10 cellular contexts compared by ENCODE assay signal in the genomic region with DNA sequence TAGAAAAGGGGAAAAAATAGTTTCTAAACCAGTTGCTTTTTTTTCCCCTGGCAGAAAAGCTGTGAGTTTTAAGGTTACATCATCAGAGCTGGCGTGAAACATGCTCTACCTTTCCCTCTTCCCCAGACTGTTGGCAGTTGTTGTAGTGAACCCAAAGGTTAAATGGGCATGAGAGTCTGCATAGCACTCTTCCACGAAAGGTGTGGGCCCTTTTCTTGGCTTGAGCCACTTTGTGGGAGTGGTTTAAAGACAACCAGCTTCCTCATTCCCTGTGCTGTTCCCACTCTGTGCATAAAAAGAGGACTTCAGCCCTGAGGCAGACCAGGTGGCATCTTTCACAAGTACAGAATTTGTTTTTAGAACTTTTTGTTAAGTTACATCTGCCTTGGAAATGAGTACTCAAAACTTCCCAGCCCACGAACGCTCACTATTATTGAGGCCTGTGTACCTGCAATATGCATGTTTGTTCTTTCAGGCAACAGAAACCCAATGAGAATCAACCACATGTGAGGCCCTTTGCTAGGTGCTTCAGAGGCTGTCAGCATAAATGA.
A peak's percentile ranks its signal among the peaks of the same experiment; 100 is the strongest.
DNase-seq lines count a peak whose midpoint lies in the region; ATAC-seq and TF ChIP-seq lines count a peak whose summit lies in the region.
"Had no signal": no experiment of that assay in that cellular context is flagged by ENCODE, and none has a peak within 500 bp of the region (broad histone marks: within the 10 kb centered on the region; RNA-seq: fewer than 3 reads in every experiment).

No MANE protein-coding gene starts in this region.

- H3K36me3 Mint-ChIP-seq in activated T-helper 2 cell treated with anti-CD3 and anti-CD28 coated beads, Interferon-gamma antibody, Interleukin-2, Interleukin-4, amounts not matched to agents 10 μg/mL and 5 μg/mL and 100 μg/mL, durations not matched to agents 14 hours and 24 hours and 36 hours (ENCODE audit: low read depth): peaks cover 6% of the 10 kb centered on the region

- peak; percentile 3 for DNase-seq in stimulated activated CD4-positive, alpha-beta T cell treated with anti-CD3 and anti-CD28 coated beads, Interleukin-4, amount 100 ng/mL, for 24 hours
- no peak for DNase-seq in stimulated activated CD4-positive, alpha-beta T cell treated with anti-CD3 and anti-CD28 coated beads, Interleukin-4, amount 100 ng/mL, for 4 hours
- DNase-seq in activated T-helper 2 cell treated with anti-CD3 and anti-CD28 coated beads, Interferon-gamma antibody, Interleukin-2, Interleukin-4, amounts not matched to agents 10 μg/mL and 5 μg/mL and 100 μg/mL, durations not matched to agents 14 hours and 24 hours and 36 hours (ENCODE audit: low spot score): no peak
- DNase-seq in left lung (peak in 1 of 2 donors; percentile 66), NK-92 (lab: John Stamatoyannopoulos, UW; ENCODE audit: unreplicated experiment) (no peak), GF-D8 (lab: John Stamatoyannopoulos, UW) (no peak), RPMI8226 (no peak)
- DNase-seq: stimulated activated CD4-positive, alpha-beta T cell treated with anti-CD3 and anti-CD28 coated beads, Interleukin-2, amount 100 ng/mL, for 48 hours had no signal

- peaks cover 29% of the 10 kb centered on the region for H3K4me1 Mint-ChIP-seq in activated T-helper 2 cell treated with anti-CD3 and anti-CD28 coated beads, Interferon-gamma antibody, Interleukin-2, Interleukin-4, amounts not matched to agents 10 μg/mL and 5 μg/mL and 100 μg/mL, durations not matched to agents 14 hours and 24 hours and 36 hours (ENCODE audit: low read depth)

- intact Hi-C loops in activated T-helper 2 cell treated with anti-CD3 and anti-CD28 coated beads, Interferon-gamma antibody, Interleukin-2, Interleukin-4, amounts not matched to agents 10 μg/mL and 5 μg/mL and 100 μg/mL, durations not matched to agents 14 hours and 24 hours and 36 hours (cut with micrococcal nuclease): no loop called here
- intact Hi-C loops in left lung (cut with DNase I): no loop called here

- H3K4me3 ChIP-seq in left lung: no peak overlapping the region

- H3K27ac ChIP-seq in left lung: peak overlapping the region in 1 of 2 donors; percentile 6
- H3K27ac ChIP-seq: VCaP had no signal

- no peaks in the 10 kb centered on the region for H3K9me3 ChIP-seq in left lung

- H3K27me3 Mint-ChIP-seq in activated T-helper 2 cell treated with anti-CD3 and anti-CD28 coated beads, Interferon-gamma antibody, Interleukin-2, Interleukin-4, amounts not matched to agents 10 μg/mL and 5 μg/mL and 100 μg/mL, durations not matched to agents 14 hours and 24 hours and 36 hours (ENCODE audit: low read depth): no peaks in the 10 kb centered on the region

- H3K27ac Mint-ChIP-seq in activated T-helper 2 cell treated with anti-CD3 and anti-CD28 coated beads, Interferon-gamma antibody, Interleukin-2, Interleukin-4, amounts not matched to agents 10 μg/mL and 5 μg/mL and 100 μg/mL, durations not matched to agents 14 hours and 24 hours and 36 hours: peak overlapping the region; percentile 10

- no peaks in the 10 kb centered on the region for H3K9me3 Mint-ChIP-seq in activated T-helper 2 cell treated with anti-CD3 and anti-CD28 coated beads, Interferon-gamma antibody, Interleukin-2, Interleukin-4, amounts not matched to agents 10 μg/mL and 5 μg/mL and 100 μg/mL, durations not matched to agents 14 hours and 24 hours and 36 hours

- no peak for TF ChIP-seq CTCF in left lung (IDR thresholded peaks at IDR 0.05)

- no peak overlapping the region for H3K4me3 Mint-ChIP-seq in activated T-helper 2 cell treated with anti-CD3 and anti-CD28 coated beads, Interferon-gamma antibody, Interleukin-2, Interleukin-4, amounts not matched to agents 10 μg/mL and 5 μg/mL and 100 μg/mL, durations not matched to agents 14 hours and 24 hours and 36 hours (ENCODE audit: low read depth)

- H3K36me3 ChIP-seq in left lung: peaks cover 0 to 3% of the 10 kb centered on the region in 2 donors

- peak; percentile 98 for ATAC-seq in left lung
- no peak for ATAC-seq in GM21737 (IDR thresholded peaks at IDR 0.05; ENCODE audit: unreplicated experiment)

- no peaks in the 10 kb centered on the region for H3K27me3 ChIP-seq in left lung

- H3K4me1 ChIP-seq in left lung: peaks cover 9 to 20% of the 10 kb centered on the region in 2 donors
